ENCODE assay signal across 5 cellular contexts in the genomic region with DNA sequence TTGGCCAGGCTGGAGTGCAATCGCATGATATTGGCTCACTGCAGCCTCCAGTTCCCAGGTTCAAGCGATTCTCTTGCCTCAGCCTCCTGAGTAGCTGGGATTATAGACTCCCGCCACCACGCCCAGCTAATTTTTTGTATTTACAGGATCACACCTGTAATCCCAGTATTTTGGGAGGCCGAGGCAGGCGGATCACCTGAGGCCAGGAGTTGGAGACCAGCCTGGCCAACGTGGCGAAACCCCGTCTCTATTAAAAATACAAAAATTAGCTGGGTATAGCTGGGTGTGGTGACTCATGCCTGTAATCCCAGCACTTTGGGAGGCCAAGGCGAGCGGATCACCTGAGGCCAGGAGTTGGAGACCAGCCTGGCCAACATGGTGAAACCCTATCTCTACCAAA. TPM values are rescaled to one million over a fixed set of nuclear protein-coding genes. Genes with fewer than 3 reads are reported as not detected.
"Had no signal": no experiment of that assay in that cellular context is flagged by ENCODE, and none has a peak within 500 bp of the region (broad histone marks: within the 10 kb centered on the region; RNA-seq: fewer than 3 reads in every experiment).

No MANE protein-coding gene starts in this region.

RNA-seq across cellular contexts. Expression of a gene that starts 20.3 kb away (rescaled TPM):
- total RNA-seq: HT-29, LHCN-M2, MCF 10A, PC-3, SJCRH30 had no signal
